ENCODE assay signal across 25 cellular contexts in the genomic region with DNA sequence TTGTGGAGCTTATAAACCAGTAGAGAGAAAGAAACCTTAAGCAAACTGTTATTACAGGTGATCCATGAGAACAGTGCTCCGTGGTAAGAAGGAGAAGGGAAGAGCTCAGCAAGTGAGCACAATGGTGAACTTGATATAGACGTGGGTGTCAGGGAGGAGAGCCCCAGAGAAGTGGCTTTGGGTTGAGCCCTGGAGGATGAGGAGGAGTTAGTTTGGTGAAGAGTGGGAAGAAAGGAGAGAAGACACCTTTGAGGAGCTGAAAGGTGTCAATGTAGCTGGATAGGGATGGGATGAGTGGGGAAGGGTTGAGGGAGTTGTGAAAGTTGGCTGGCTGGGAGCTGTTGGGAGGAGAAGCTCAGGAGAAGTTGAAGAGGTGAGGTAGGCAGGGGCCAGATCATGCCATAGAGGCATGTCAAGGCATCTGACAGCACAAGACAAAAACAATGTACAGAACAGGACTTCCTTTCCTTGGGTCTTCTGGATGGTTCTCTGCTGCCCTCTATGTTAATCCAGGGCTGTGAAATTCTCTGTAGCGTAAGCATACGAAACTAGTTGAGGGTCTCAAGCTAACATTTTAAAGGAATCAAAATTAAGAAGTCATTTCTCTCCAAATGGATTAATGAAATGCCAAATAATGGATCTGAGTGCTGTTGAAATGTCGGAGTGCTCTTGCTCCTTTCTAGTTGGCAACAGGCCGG.
DNase-seq lines count a peak whose midpoint lies in the region; ATAC-seq and TF ChIP-seq lines count a peak whose summit lies in the region.
"Had no signal": no experiment of that assay in that cellular context is flagged by ENCODE, and none has a peak within 500 bp of the region (broad histone marks: within the 10 kb centered on the region; RNA-seq: fewer than 3 reads in every experiment).

No MANE protein-coding gene starts in this region.

- CTCF ChIA-PET in activated CD4-positive, alpha-beta memory T cell treated with anti-CD3 and anti-CD28 coated beads for 36 hours (lab: Charles Lee) = interaction anchor here (0.9 kb wide), 1 partner anchor 207 kb away, joined by 3 read pairs; no protein-coding TSS in a partner anchor

- no peak overlapping the region for H3K4me3 Mint-ChIP-seq in activated CD4-positive, alpha-beta memory T cell treated with anti-CD3 and anti-CD28 coated beads for 36 hours
- H3K4me3 Mint-ChIP-seq: activated B cell treated with CpG ODN at 0.5 μM for 24 hours; activated T-helper 17 cell treated with anti-CD3 and anti-CD28 coated beads, Interleukin-2, amount 50 U/mL, for 72 hours; nephron had no signal

- H3K4me1 Mint-ChIP-seq in activated CD4-positive, alpha-beta memory T cell treated with anti-CD3 and anti-CD28 coated beads for 36 hours (ENCODE audit: low read depth) = no peaks in the 10 kb centered on the region
- H3K4me1 Mint-ChIP-seq: activated B cell treated with CpG ODN at 0.5 μM for 24 hours; activated T-helper 17 cell treated with anti-CD3 and anti-CD28 coated beads, Interleukin-2, amount 50 U/mL, for 72 hours; nephron had no signal

- no peaks in the 10 kb centered on the region for H3K36me3 Mint-ChIP-seq in activated CD4-positive, alpha-beta memory T cell treated with anti-CD3 and anti-CD28 coated beads for 36 hours

- DNase-seq in NAMALWA (ENCODE audit: low spot score) = peak; percentile 4
- no peak for DNase-seq in dorsolateral prefrontal cortex
- DNase-seq in midbrain (lab: John Stamatoyannopoulos, UW) = peak; percentile 39
- DNase-seq in mucosa of gallbladder (ENCODE audit: low spot score) = no peak
- DNase-seq in activated CD4-positive, alpha-beta memory T cell treated with anti-CD3 and anti-CD28 coated beads for 36 hours = no peak
- no peak for DNase-seq in amniotic stem cell (lab: John Stamatoyannopoulos, UW)
- DNase-seq: activated B cell treated with CpG ODN at 0.5 μM for 24 hours; activated CD8-positive, alpha-beta memory T cell treated with anti-CD3 and anti-CD28 coated beads for 24 hours; C1 segment of cervical spinal cord; DMS 273 treated with DMSO at 0.1 percent for 48 hours; GOT3; Kasumi-1; lower lobe of right lung; NCI-H446 treated with DMSO at 0.1 percent for 48 hours; retina; SHP77; stimulated activated CD4-positive, alpha-beta T cell treated with anti-CD3 and anti-CD28 coated beads, Interleukin-15, amount 100 ng/mL, for 24 hours; stimulated activated naive CD4-positive, alpha-beta T cell; T-helper 2 cell; transverse colon had no signal

- no peaks in the 10 kb centered on the region for H3K9me3 Mint-ChIP-seq in activated CD4-positive, alpha-beta memory T cell treated with anti-CD3 and anti-CD28 coated beads for 36 hours
- H3K9me3 Mint-ChIP-seq: activated B cell treated with CpG ODN at 0.5 μM for 24 hours; activated T-helper 17 cell treated with anti-CD3 and anti-CD28 coated beads, Interleukin-2, amount 50 U/mL, for 72 hours had no signal

- TF ChIP-seq CTCF in GM12874 (IDR thresholded peaks at IDR 0.05; ENCODE audit: insufficient read depth, low read depth, low read length) (0 out of 2 replicates have a peak, but pooled peaks have one; percentile 3), dorsolateral prefrontal cortex (IDR thresholded peaks at IDR 0.05 in 54 of 56, conservative IDR thresholded peaks at IDR 0.05 in 2 of 56; ENCODE audit: low read depth in 1 of 56, partially characterized antibody in 56 of 56) (peak in 48 of 56 donors; percentile 4 to 66 (median 38))

- H3K27ac ChIP-seq in dorsolateral prefrontal cortex = no peak overlapping the region
- H3K27ac ChIP-seq: gastroesophageal sphincter, lower lobe of right lung, transverse colon had no signal

- peaks cover 11% of the 10 kb centered on the region for H3K27me3 Mint-ChIP-seq in activated CD4-positive, alpha-beta memory T cell treated with anti-CD3 and anti-CD28 coated beads for 36 hours

- no peak overlapping the region for H3K27ac Mint-ChIP-seq in activated CD4-positive, alpha-beta memory T cell treated with anti-CD3 and anti-CD28 coated beads for 36 hours
- H3K27ac Mint-ChIP-seq: activated B cell treated with CpG ODN at 0.5 μM for 24 hours; activated T-helper 17 cell treated with anti-CD3 and anti-CD28 coated beads, Interleukin-2, amount 50 U/mL, for 72 hours; nephron had no signal

- H3K27me3 ChIP-seq in dorsolateral prefrontal cortex = no peaks in the 10 kb centered on the region
- H3K27me3 ChIP-seq: gastroesophageal sphincter, transverse colon had no signal

- intact Hi-C loops in dorsolateral prefrontal cortex (cut with DNase I) = loop anchor here in 1 of 2 donors (10.0 kb wide), 1 partner anchor 205 kb away; no protein-coding TSS in a partner anchor
- intact Hi-C loops in activated CD4-positive, alpha-beta memory T cell treated with anti-CD3 and anti-CD28 coated beads for 36 hours (cut with micrococcal nuclease) = no loop called here

- H3K4me3 ChIP-seq in dorsolateral prefrontal cortex = no peak overlapping the region
- H3K4me3 ChIP-seq: gastroesophageal sphincter, lower lobe of right lung, transverse colon had no signal

- no peak for ATAC-seq in HG02763 (IDR thresholded peaks at IDR 0.05; ENCODE audit: unreplicated experiment)
- ATAC-seq: activated T-helper 17 cell treated with anti-CD3 and anti-CD28 coated beads, Interleukin-2, amount 50 U/mL, for 72 hours; gastroesophageal sphincter; lower lobe of right lung had no signal

- POLR2A ChIA-PET in activated CD4-positive, alpha-beta memory T cell treated with anti-CD3 and anti-CD28 coated beads for 36 hours (lab: Charles Lee) = no interaction called here

Comparison
In these comparisons a context has a peak if more than half of its experiments do, and no peak if none do; other contexts are left out.
1. DNase-seq: peak in NAMALWA (single experiment) and midbrain (single experiment); none in dorsolateral prefrontal cortex (0 of 10), mucosa of gallbladder (single experiment), activated CD4-positive, alpha-beta memory T cell treated with anti-CD3 and anti-CD28 coated beads for 36 hours (single experiment) and amniotic stem cell (single experiment).